In the genomic region with DNA sequence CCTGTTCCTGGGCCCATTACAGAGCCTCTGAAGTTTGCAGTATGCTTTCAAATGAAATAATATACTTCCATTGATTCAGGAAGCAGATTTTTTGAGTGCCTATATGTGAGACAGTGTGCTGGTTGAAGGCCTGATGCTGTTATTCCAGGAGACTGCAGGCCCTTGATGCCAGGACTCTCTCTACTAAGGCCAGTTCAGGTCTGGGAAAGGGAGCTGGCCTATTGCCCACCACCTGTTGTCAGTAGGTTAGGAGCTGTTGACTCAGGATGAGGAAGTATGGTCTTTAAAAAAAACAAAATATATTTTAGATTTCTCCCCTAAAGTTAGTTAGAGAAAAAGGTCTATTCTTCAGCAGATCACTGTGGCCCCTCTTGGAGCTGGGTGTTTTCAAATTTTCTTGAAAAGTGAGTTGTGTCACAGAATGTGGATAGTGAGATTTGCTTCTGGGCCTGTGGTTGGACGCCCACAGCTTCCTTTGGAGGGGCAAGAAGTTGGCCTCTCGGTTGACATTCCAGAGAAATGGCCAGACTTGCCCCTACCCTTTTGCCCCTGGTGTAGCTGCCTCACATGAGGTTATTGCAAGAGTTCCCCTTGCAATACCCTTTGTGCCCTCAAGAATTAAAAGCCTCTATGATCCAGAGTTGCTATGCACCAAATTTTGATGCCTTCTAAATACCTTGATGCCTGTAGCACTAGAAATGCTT, we compare ENCODE assay signal across 1 cellular context.
TF ChIP-seq lines count a peak whose summit lies in the region.

No MANE protein-coding gene starts in this region.

TF ChIP-seq in HepG2, 621 proteins besides CTCF, POLR2A, EP300 and RAD21:
- TF ChIP-seq, protein P1, sequence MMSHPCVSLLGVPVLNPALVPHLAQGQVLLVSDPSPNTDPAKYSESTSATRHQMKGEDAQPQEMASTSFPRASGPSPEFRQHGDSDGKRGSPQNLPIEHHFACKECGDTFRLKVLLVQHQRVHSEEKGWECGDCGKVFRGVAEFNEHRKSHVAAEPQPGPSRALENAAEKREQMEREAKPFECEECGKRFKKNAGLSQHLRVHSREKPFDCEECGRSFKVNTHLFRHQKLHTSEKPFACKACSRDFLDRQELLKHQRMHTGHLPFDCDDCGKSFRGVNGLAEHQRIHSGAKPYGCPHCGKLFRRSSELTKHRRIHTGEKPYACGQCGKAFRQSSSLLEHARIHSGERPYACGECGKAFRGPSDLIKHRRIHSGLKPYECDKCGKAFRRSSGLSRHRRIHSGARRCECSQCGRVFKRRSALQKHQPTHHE (CRISPR knock-in tag; IDR thresholded peaks at IDR 0.05; ENCODE audit: borderline replicate concordance) = no peak
- no peak for TF ChIP-seq PAX8 (CRISPR knock-in tag; IDR thresholded peaks at IDR 0.05; ENCODE audit: borderline replicate concordance)
- no peak for TF ChIP-seq PRPF4 (IDR thresholded peaks at IDR 0.05; ENCODE audit: low read depth, low read length, poor library complexity, severe bottlenecking)
- peak; percentile 27 for TF ChIP-seq RBM22 (optimal IDR thresholded peaks at IDR 0.05; ENCODE audit: low read length)
